ENCODE assay signal across 5 cellular contexts in genomic region chr1:32438777-32439176, GRCh38. TPM values are rescaled to one million over a fixed set of nuclear protein-coding genes. Genes with fewer than 3 reads are reported as not detected.
"Had no signal": no experiment of that assay in that cellular context is flagged by ENCODE, and none has a peak within 500 bp of the region (broad histone marks: within the 10 kb centered on the region; RNA-seq: fewer than 3 reads in every experiment).

No MANE protein-coding gene starts in this region.

RNA-seq across cellular contexts. Expression of gene ZBTB8B, which starts 26.1 kb away (rescaled TPM):
- total RNA-seq: natural killer cell, psoas muscle, right lobe of liver, thoracic aorta, upper lobe of right lung had no signal
